In genomic region chr1:108541856-108542255, GRCh38 we compare ENCODE assay signal across 25 cellular contexts.
"Had no signal": no experiment of that assay in that cellular context is flagged by ENCODE, and none has a peak within 500 bp of the region (broad histone marks: within the 10 kb centered on the region; RNA-seq: fewer than 3 reads in every experiment).

No MANE protein-coding gene starts in this region.

- H3K4me1 ChIP-seq: esophagus muscularis mucosa, foreskin keratinocyte, gastroesophageal sphincter, left lung, lower lobe of right lung had no signal

- H3K27ac Mint-ChIP-seq: immature natural killer cell, mesothelial cell of epicardium had no signal

- H3K9me3 Mint-ChIP-seq: immature natural killer cell had no signal

- FAIRE-seq: colon, endothelial cell of umbilical vein, frontal cortex, kidney had no signal

- H2AFZ ChIP-seq: hepatocyte had no signal

- H3K79me2 ChIP-seq: hepatocyte had no signal

- H3K4me3 Mint-ChIP-seq: immature natural killer cell, mesothelial cell of epicardium, naive B cell had no signal

- H3K27me3 ChIP-seq: dorsolateral prefrontal cortex, esophagus muscularis mucosa, heart left ventricle, left lung had no signal

- ATAC-seq: foreskin keratinocyte, gastroesophageal sphincter, heart left ventricle, left lung, left ventricle myocardium superior, lower lobe of right lung, mucosa of descending colon had no signal

- H3K4me3 ChIP-seq: coronary artery, dorsolateral prefrontal cortex, esophagus muscularis mucosa, gastroesophageal sphincter, heart left ventricle, hepatocyte, left lung, lower lobe of right lung, mucosa of descending colon had no signal

- H3K36me3 Mint-ChIP-seq: naive B cell had no signal

- H3K4me1 Mint-ChIP-seq: immature natural killer cell, mesothelial cell of epicardium had no signal

- DNase-seq: dermis blood vessel endothelial cell; dorsolateral prefrontal cortex; effector CD4-positive, alpha-beta T cell; effector memory CD4-positive, alpha-beta T cell; foreskin keratinocyte; heart left ventricle; hypothalamus; immature natural killer cell; islet precursor cell; kidney; kidney glomerular epithelial cell; left lung; left ventricle myocardium superior; lower lobe of right lung; mesenchymal stem cell; mucosa of descending colon; naive B cell had no signal

- H3K9me3 ChIP-seq: esophagus muscularis mucosa, gastroesophageal sphincter, left lung, lower lobe of right lung, mucosa of descending colon had no signal

- H3K27ac ChIP-seq: coronary artery, dorsolateral prefrontal cortex, esophagus muscularis mucosa, foreskin keratinocyte, gastroesophageal sphincter, heart left ventricle, hepatocyte, left lung, lower lobe of right lung had no signal

- H3K4me2 ChIP-seq: hepatocyte had no signal

- H3K36me3 ChIP-seq: esophagus muscularis mucosa, gastroesophageal sphincter, heart left ventricle, left lung, lower lobe of right lung had no signal
